ENCODE assay signal across 8 cellular contexts in the genomic region with DNA sequence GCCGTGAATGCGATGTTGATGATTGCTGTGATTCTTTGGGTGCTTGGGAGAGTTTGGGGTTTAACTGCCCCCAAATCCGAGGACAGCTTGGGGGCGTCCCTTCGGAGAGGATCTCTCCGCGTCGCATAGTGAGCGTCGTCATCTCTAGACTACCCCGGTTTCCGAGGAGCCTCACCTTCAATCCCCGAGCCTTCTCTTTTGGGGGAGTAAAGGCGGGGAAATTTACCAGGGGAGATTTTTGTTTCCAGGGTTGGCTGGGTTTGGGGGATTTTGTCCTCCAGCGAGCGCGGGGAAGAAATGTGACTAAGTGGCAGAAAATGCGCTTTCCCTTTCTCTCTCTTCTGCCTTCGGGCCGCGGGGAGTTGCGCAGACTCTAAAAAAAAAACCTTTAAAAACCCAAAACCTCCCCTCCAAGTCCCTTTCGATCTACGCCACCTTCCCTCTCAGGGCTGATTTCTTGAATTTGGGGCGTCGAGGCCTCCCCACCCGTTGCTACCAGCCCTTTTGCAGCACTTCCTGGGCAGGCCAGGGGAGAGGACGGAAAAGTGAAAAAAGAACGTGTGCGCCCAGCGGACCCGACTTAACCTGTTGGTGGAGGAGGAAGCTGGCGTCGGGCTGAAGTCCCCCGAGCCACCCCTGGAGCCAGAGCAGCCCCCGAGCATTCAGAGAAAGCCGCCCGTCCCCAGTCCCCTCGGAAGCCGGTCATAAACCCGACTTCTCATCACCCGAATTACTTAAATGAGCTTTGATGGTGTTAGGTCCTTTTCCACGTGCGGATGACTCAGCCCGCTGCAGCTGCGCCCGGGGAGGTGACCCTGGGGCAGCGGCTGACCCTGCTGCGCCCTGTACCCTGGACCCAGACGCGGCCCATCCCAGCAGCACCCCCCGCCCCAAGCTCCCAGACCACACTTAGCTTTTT. TPM values are rescaled to one million over a fixed set of nuclear protein-coding genes. Genes with fewer than 3 reads are reported as not detected.
DNase-seq lines count a peak whose midpoint lies in the region; ATAC-seq lines count a peak whose summit lies in the region.

No MANE protein-coding gene starts in this region.

- H3K9me3 Mint-ChIP-seq in activated T-cell treated with anti-CD3 and anti-CD28 coated beads, Interleukin-2, amount 50 U/mL, for 72 hours: no peaks in the 10 kb centered on the region

- H3K27me3 Mint-ChIP-seq in activated T-cell treated with anti-CD3 and anti-CD28 coated beads, Interleukin-2, amount 50 U/mL, for 72 hours (ENCODE audit: low read depth): peaks cover 72% of the 10 kb centered on the region

- H3K36me3 Mint-ChIP-seq in activated T-cell treated with anti-CD3 and anti-CD28 coated beads, Interleukin-2, amount 50 U/mL, for 72 hours (ENCODE audit: insufficient read depth in 2 of 2): peaks cover 0 to 1% of the 10 kb centered on the region in 2 donors

- H3K4me1 Mint-ChIP-seq in activated T-cell treated with anti-CD3 and anti-CD28 coated beads, Interleukin-2, amount 50 U/mL, for 72 hours (ENCODE audit: low read depth): peaks cover 35% of the 10 kb centered on the region

- H3K4me3 Mint-ChIP-seq in activated T-cell treated with anti-CD3 and anti-CD28 coated beads, Interleukin-2, amount 50 U/mL, for 72 hours: peak overlapping the region; percentile 92 to 97

- peak; percentile 65 to 70 for ATAC-seq in activated T-cell treated with anti-CD3 and anti-CD28 coated beads, Interleukin-2, amount 50 U/mL, for 72 hours (replicated peaks in 1 of 2)
- no peak for ATAC-seq in HG02981 (IDR thresholded peaks at IDR 0.05; ENCODE audit: unreplicated experiment)

- H3K27ac Mint-ChIP-seq in activated T-cell treated with anti-CD3 and anti-CD28 coated beads, Interleukin-2, amount 50 U/mL, for 72 hours: peak overlapping the region; percentile 79

- DNase-seq in A172 (ENCODE audit: low spot score) (peak; percentile 65), HCEC 1CT (peak; percentile 73), globus pallidus (ENCODE audit: low spot score) (peak; percentile 65), renal cortical epithelial cell (ENCODE audit: low read depth) (peak; percentile 38), KG1 (lab: John Stamatoyannopoulos, UW) (no peak)
- peak; percentile 49 to 55 for DNase-seq in activated T-cell treated with anti-CD3 and anti-CD28 coated beads, Interleukin-2, amount 50 U/mL, for 72 hours
- no peak for DNase-seq in activated effector memory CD4-positive, alpha-beta T cell treated with Interleukin-2 at 50 U/mL for 16 hours

RNA-seq across cellular contexts. Expression of gene NFIX, which starts 17.7 kb away (rescaled TPM):
- 17.0 and 25.7 TPM in 2 replicates for total RNA-seq in A172 (2014; rRNA removed; shearing (Covaris generic))
- total RNA-seq in activated T-cell treated with anti-CD3 and anti-CD28 coated beads, Interleukin-2, amount 50 U/mL, for 72 hours: 1 to 10 TPM; 2.2 to 2.8 TPM
- total RNA-seq in renal cortical epithelial cell: 10.1 and 40.7 TPM in 2 replicates

RNA-seq across cellular contexts. Expression of gene DAND5, which starts 43.6 kb away (rescaled TPM):
- total RNA-seq in A172 (2014; rRNA removed; shearing (Covaris generic)): 0.10 and 0.36 TPM in 2 replicates
- under 1 TPM; 0.12 to 0.32 TPM for total RNA-seq in activated T-cell treated with anti-CD3 and anti-CD28 coated beads, Interleukin-2, amount 50 U/mL, for 72 hours
- total RNA-seq in renal cortical epithelial cell: 0.05 TPM in 1 of 2 replicates, not detected in the other

RNA-seq across cellular contexts. Expression of gene GADD45GIP1, which starts 55.9 kb away (rescaled TPM):
- total RNA-seq in A172 (2014; rRNA removed; shearing (Covaris generic)): 64.2 and 82.8 TPM in 2 replicates
- 10 to 100 TPM; 15.9 to 16.4 TPM for total RNA-seq in activated T-cell treated with anti-CD3 and anti-CD28 coated beads, Interleukin-2, amount 50 U/mL, for 72 hours
- 10.3 and 20.0 TPM in 2 replicates for total RNA-seq in renal cortical epithelial cell

Comparison
In these comparisons a context has a peak if more than half of its experiments do, and no peak if none do; other contexts are left out.
1. DNase-seq: peak in A172 (single experiment), HCEC 1CT (single experiment), activated T-cell treated with anti-CD3 and anti-CD28 coated beads, Interleukin-2, amount 50 U/mL, for 72 hours (2 of 2), globus pallidus (single experiment) and renal cortical epithelial cell (single experiment); none in activated effector memory CD4-positive, alpha-beta T cell treated with Interleukin-2 at 50 U/mL for 16 hours (single experiment) and KG1 (single experiment).